Comparison of ENCODE assay signal across 19 cellular contexts in genomic region chr21:41318218-41318617, GRCh38. TPM values are rescaled to one million over a fixed set of nuclear protein-coding genes. Genes with fewer than 3 reads are reported as not detected.
A peak's percentile ranks its signal among the peaks of the same experiment; 100 is the strongest.
DNase-seq lines count a peak whose midpoint lies in the region; ATAC-seq and TF ChIP-seq lines count a peak whose summit lies in the region.
"Had no signal": no experiment of that assay in that cellular context is flagged by ENCODE, and none has a peak within 500 bp of the region (broad histone marks: within the 10 kb centered on the region; RNA-seq: fewer than 3 reads in every experiment).

No MANE protein-coding gene starts in this region.

- H3K27ac ChIP-seq in body of pancreas: peak overlapping the region in 3 of 4 donors; percentile 54 to 93 (median 92)
- H3K27ac ChIP-seq in muscle layer of duodenum (ENCODE audit: low read length): peak overlapping the region; percentile 64
- H3K27ac ChIP-seq in testis: no peak overlapping the region
- H3K27ac ChIP-seq: A549, BLaER1, GM23248, PC-9 had no signal

- 75 to 78% methylated on average over 9 of the region's 9 CpGs for WGBS in body of pancreas, 2 donors
- WGBS in testis, 2 donors: 89 to 93% methylated on average over 3 to 9 of the region's 9 CpGs

- no peaks in the 10 kb centered on the region for H3K36me3 ChIP-seq in body of pancreas (replicated peaks in 1 of 2; ENCODE audit: insufficient read depth in 1 of 2, low read depth in 2 of 2)
- no peaks in the 10 kb centered on the region for H3K36me3 ChIP-seq in muscle layer of duodenum (ENCODE audit: control insufficient read depth in 1 of 2, insufficient read depth in 2 of 2, low read length in 2 of 2)
- H3K36me3 ChIP-seq in testis (ENCODE audit: low read depth, missing control alignments): no peaks in the 10 kb centered on the region
- H3K36me3 ChIP-seq: BLaER1 had no signal

- no peaks in the 10 kb centered on the region for H3K27me3 ChIP-seq in body of pancreas
- peaks cover 7% of the 10 kb centered on the region for H3K27me3 ChIP-seq in muscle layer of duodenum (ENCODE audit: low read depth, low read length)
- H3K27me3 ChIP-seq in testis: no peaks in the 10 kb centered on the region

- TF ChIP-seq CTCF in body of pancreas (IDR thresholded peaks at IDR 0.05) (no peak), testis (IDR thresholded peaks at IDR 0.05) (no peak)

- H3K4me1 ChIP-seq in body of pancreas (peaks cover 67% of the 10 kb centered on the region), muscle layer of duodenum (ENCODE audit: control insufficient read depth in 1 of 2, insufficient read depth in 2 of 2, low read length in 2 of 2) (peaks cover 0 to 11% of the 10 kb centered on the region in 2 donors), testis (peaks cover 6% of the 10 kb centered on the region)
- H3K4me1 ChIP-seq: A549 had no signal

- no peak for TF ChIP-seq POLR2A in body of pancreas (IDR thresholded peaks at IDR 0.05)
- TF ChIP-seq POLR2A in testis (IDR thresholded peaks at IDR 0.05): no peak

- DNase-seq in DMS153 (lab: John Stamatoyannopoulos, UW) (peak; percentile 32), NCI-H345 (lab: John Stamatoyannopoulos, UW) (peak; percentile 63), body of pancreas (peak in 1 of 4 donors; percentile 43), testis (no peak), NCI-H82 (lab: John Stamatoyannopoulos, UW) (no peak), cortex of kidney (lab: John Stamatoyannopoulos, UW) (no peak)
- DNase-seq: Calu3; CD4-positive, alpha-beta memory T cell; GM23248; HCEC 1CT; Kasumi-1; MM.1S; NCI-H1092 treated with DMSO at 0.1 percent for 48 hours; NCI-H2081 treated with DMSO at 0.1 percent for 48 hours; NCI-H2227 treated with DMSO at 0.1 percent for 48 hours; PC-9 had no signal

- H3K4me3 ChIP-seq in body of pancreas (no peak overlapping the region), muscle layer of duodenum (ENCODE audit: low read depth in 1 of 2, low read length in 2 of 2) (peak overlapping the region in 1 of 2 donors; percentile 60), testis (no peak overlapping the region)
- H3K4me3 ChIP-seq: A549, BLaER1, GM23248, PC-9 had no signal

- H3K9me3 ChIP-seq in body of pancreas: peaks cover 0 to 4% (median 0%) of the 10 kb centered on the region in 3 donors
- no peaks in the 10 kb centered on the region for H3K9me3 ChIP-seq in muscle layer of duodenum (ENCODE audit: control insufficient read depth in 1 of 2, low read length in 2 of 2)
- no peaks in the 10 kb centered on the region for H3K9me3 ChIP-seq in testis
- H3K9me3 ChIP-seq: A549 had no signal

- no peak for ATAC-seq in body of pancreas
- ATAC-seq: A549 had no signal

- intact Hi-C loops in body of pancreas (cut with DNase I) (no loop called here), testis (cut with DNase I; ENCODE audit: low total_unique reads) (no loop called here)

RNA-seq across cellular contexts. Expression of gene FAM3B, which starts 1.6 kb away (rescaled TPM):
- total RNA-seq in body of pancreas (10 to 100 TPM; 50.4 to 74.5 TPM), testis (1 to 10 TPM; 4.9 to 9.4 TPM)
- 14.1 TPM for polyA plus RNA-seq in testis (ENCODE audit: insufficient read depth, low read depth, low replicate concordance)
- total RNA-seq: CD4-positive, alpha-beta memory T cell; GM23248; PC-9 had no signal
- polyA plus RNA-seq: A549; CD4-positive, alpha-beta memory T cell; GM23248 had no signal

RNA-seq across cellular contexts. Expression of gene MX2, which starts 43.6 kb away (rescaled TPM):
- total RNA-seq in body of pancreas (10 to 100 TPM in 1 of 2 donors, 1 to 10 TPM in 1; 2.3 to 12.2 TPM), testis (10 to 100 TPM; 10.1 to 12.8 TPM)
- 8.4 TPM for polyA plus RNA-seq in testis (ENCODE audit: insufficient read depth, low read depth, low replicate concordance)
- polyA plus RNA-seq: A549 had no signal

Comparison
In these comparisons a context has a peak if more than half of its experiments do, and no peak if none do; other contexts are left out.
1. DNase-seq: peak in DMS153 (single experiment) and NCI-H345 (single experiment); none in testis (single experiment), NCI-H82 (single experiment) and cortex of kidney (single experiment).
2. H3K27ac ChIP-seq: peak in body of pancreas (3 of 4) and muscle layer of duodenum (single experiment); none in testis (0 of 2).
3. RNA of gene FAM3B, which starts 1.6 kb away (total RNA-seq): 50.4 to 74.5 TPM in body of pancreas; 4.9 to 9.4 TPM in testis; every median in the first group is over 4 times any median in the second.